15 cellular contexts compared by ENCODE assay signal in the genomic region with DNA sequence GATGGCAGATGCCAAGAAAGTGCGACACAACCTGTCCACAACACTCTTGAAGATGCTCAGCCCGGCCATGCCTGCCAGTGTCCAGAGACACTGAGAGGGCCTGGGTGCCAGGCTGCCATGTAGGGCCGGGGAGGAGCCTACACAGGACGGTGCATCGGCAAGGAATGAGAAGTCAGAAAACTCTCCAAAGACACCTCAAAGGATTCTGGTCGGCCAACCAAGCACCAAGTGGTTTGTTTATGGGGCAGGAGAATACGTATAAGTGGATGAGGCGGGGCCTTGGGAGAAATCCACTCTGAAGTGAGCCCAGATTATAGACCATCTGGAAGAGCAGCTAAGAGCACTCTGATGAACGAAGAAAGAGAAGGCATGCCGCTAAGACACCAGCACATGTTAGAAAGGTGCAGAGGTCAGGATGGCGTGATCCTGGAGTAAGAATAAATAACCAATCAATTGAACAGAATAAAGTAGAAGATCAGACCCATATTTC.
A peak's percentile ranks its signal among the peaks of the same experiment; 100 is the strongest.
DNase-seq lines count a peak whose midpoint lies in the region; FAIRE-seq and TF ChIP-seq lines count a peak whose summit lies in the region.
"Had no signal": no experiment of that assay in that cellular context is flagged by ENCODE, and none has a peak within 500 bp of the region (broad histone marks: within the 10 kb centered on the region; RNA-seq: fewer than 3 reads in every experiment).

No MANE protein-coding gene starts in this region.

- no peaks in the 10 kb centered on the region for H3K79me2 ChIP-seq in astrocyte (ENCODE audit: insufficient read depth, low read length)

- peak overlapping the region in 1 of 2 experiments; percentile 93 for H2BK12ac ChIP-seq in mesenchymal stem cell (ENCODE audit: low read length in 2 of 2)

- H3K36me3 ChIP-seq in astrocyte (ENCODE audit: insufficient read depth, low read length) (no peaks in the 10 kb centered on the region), mesenchymal stem cell (ENCODE audit: control insufficient read depth in 1 of 2, insufficient read depth in 2 of 2, low read depth in 1 of 2, low read length in 2 of 2) (no peaks in the 10 kb centered on the region)

- peak overlapping the region; percentile 29 for H2BK15ac ChIP-seq in mesenchymal stem cell (ENCODE audit: low read depth, poor library complexity, severe bottlenecking)

- H4K20me1 ChIP-seq in astrocyte (ENCODE audit: insufficient read depth, low read length), result no peaks in the 10 kb centered on the region

- no peak overlapping the region for H3K9ac ChIP-seq in astrocyte (ENCODE audit: low read length)
- no peak overlapping the region for H3K9ac ChIP-seq in mesenchymal stem cell (ENCODE audit: low read length)

- H2AK5ac ChIP-seq in mesenchymal stem cell (ENCODE audit: low read length, severe bottlenecking), result peak overlapping the region; percentile 20

- no peaks in the 10 kb centered on the region; the same call in none of the 2 replicates for H3K27me3 Mint-ChIP-seq in HFFc6 (ENCODE audit: insufficient read depth)
- no peaks in the 10 kb centered on the region for H3K27me3 Mint-ChIP-seq in astrocyte (ENCODE audit: low read depth, unreplicated experiment)

- H3K18ac ChIP-seq in mesenchymal stem cell (ENCODE audit: low read depth in 1 of 2, low read length in 2 of 2), result no peak overlapping the region

- TF ChIP-seq CTCF in HFFc6 (IDR thresholded peaks at IDR 0.05) (no peak), astrocyte (IDR thresholded peaks at IDR 0.05; ENCODE audit: insufficient read depth, low read depth, low read length) (no peak)

- H2BK5ac ChIP-seq in mesenchymal stem cell (ENCODE audit: low read depth, low read length, poor library complexity, severe bottlenecking), result no peak overlapping the region

- WGBS in mesenchymal stem cell, result 88% methylated on average over 9 of the region's 11 CpGs

- H2BK120ac ChIP-seq in mesenchymal stem cell (ENCODE audit: low read depth, low read length), result no peak overlapping the region

- H3K27me3 ChIP-seq in astrocyte (ENCODE audit: insufficient read depth, low read length) (no peaks in the 10 kb centered on the region), mesenchymal stem cell (ENCODE audit: control insufficient read depth in 1 of 2, insufficient read depth in 1 of 2, low read length in 2 of 2) (no peaks in the 10 kb centered on the region)

- H3K23ac ChIP-seq in mesenchymal stem cell (ENCODE audit: low read length in 2 of 2), result no peak overlapping the region

- H3K14ac ChIP-seq in mesenchymal stem cell (ENCODE audit: low read length in 2 of 2), result no peak overlapping the region

- DNase-seq in HFFc6 (no peak), NCI-H82 (lab: John Stamatoyannopoulos, UW) (peak; percentile 98), astrocyte (ENCODE audit: low read depth) (no peak), mesenchymal stem cell (no peak), Ammon's horn (ENCODE audit: low spot score) (no peak), SIG-M5 treated with dmso at 0.1 percent for 504 hours (lab: John Stamatoyannopoulos, UW; ENCODE audit: unreplicated experiment) (no peak)
- no peak for DNase-seq in activated naive CD4-positive, alpha-beta T cell (lab: John Stamatoyannopoulos, UW)
- DNase-seq in activated CD4-positive, alpha-beta T cell treated with anti-CD3 and anti-CD28 coated beads for 1 hour, result no peak
- DNase-seq: Caco-2; CD8-positive, alpha-beta memory T cell; DMS 273 treated with DMSO at 0.1 percent for 48 hours had no signal

- no peak overlapping the region for H3K4me2 ChIP-seq in astrocyte (ENCODE audit: low read length)
- H3K4me2 ChIP-seq in mesenchymal stem cell (ENCODE audit: low read length, poor library complexity, severe bottlenecking), result no peak overlapping the region

- H3K9me3 ChIP-seq in astrocyte (ENCODE audit: insufficient read depth, low read depth, low read length) (no peaks in the 10 kb centered on the region), mesenchymal stem cell (ENCODE audit: control insufficient read depth, low read length) (peaks cover 27% of the 10 kb centered on the region)

- H3K9me3 Mint-ChIP-seq in HFFc6, result peaks cover 15% of the 10 kb centered on the region
- H3K9me3 Mint-ChIP-seq in astrocyte (ENCODE audit: unreplicated experiment), result peaks cover 10% of the 10 kb centered on the region

- no peak overlapping the region for H3K4ac ChIP-seq in mesenchymal stem cell (ENCODE audit: low read depth in 1 of 2, low read length in 2 of 2)

- no peak overlapping the region for H4K8ac ChIP-seq in mesenchymal stem cell (ENCODE audit: low read length)

- no peak overlapping the region for H2AFZ ChIP-seq in astrocyte (ENCODE audit: low read depth, low read length)
- H2AFZ ChIP-seq in mesenchymal stem cell (ENCODE audit: low read depth, low read length), result no peak overlapping the region

- FAIRE-seq in astrocyte (lab: Jason Lieb, UNC), result no peak
- FAIRE-seq: A204.1, GM12878, GM18507 had no signal

- H3K79me1 ChIP-seq in mesenchymal stem cell (replicated peaks; ENCODE audit: low read length, poor library complexity, severe bottlenecking), result no peaks in the 10 kb centered on the region

- H3K4me1 Mint-ChIP-seq in HFFc6 (ENCODE audit: low read depth) (peaks cover 20% of the 10 kb centered on the region), astrocyte (ENCODE audit: low read depth, unreplicated experiment) (peaks cover 5% of the 10 kb centered on the region)
- H3K4me1 Mint-ChIP-seq: CD8-positive, alpha-beta memory T cell; IgD-negative memory B cell had no signal

- no peak overlapping the region for H4K91ac ChIP-seq in mesenchymal stem cell (ENCODE audit: low read length)

- H3K36me3 Mint-ChIP-seq in HFFc6 (ENCODE audit: low read depth) (peaks cover 23% of the 10 kb centered on the region), astrocyte (ENCODE audit: low read depth, unreplicated experiment) (peaks cover under 1% of the 10 kb centered on the region)
- H3K36me3 Mint-ChIP-seq: CD8-positive, alpha-beta memory T cell; IgD-negative memory B cell had no signal

- H3K27ac Mint-ChIP-seq in HFFc6 (peak overlapping the region; percentile 98), astrocyte (ENCODE audit: unreplicated experiment) (no peak overlapping the region)
- H3K27ac Mint-ChIP-seq: CD8-positive, alpha-beta memory T cell; IgD-negative memory B cell had no signal

- H3K4me1 ChIP-seq in astrocyte (ENCODE audit: insufficient read depth, low read length) (no peaks in the 10 kb centered on the region), mesenchymal stem cell (ENCODE audit: control insufficient read depth, insufficient read depth, low read depth, low read length) (peaks cover 3% of the 10 kb centered on the region)
- H3K4me1 ChIP-seq: Caco-2 had no signal

- H3K4me3 ChIP-seq in astrocyte (ENCODE audit: insufficient read depth, low read depth, low read length), result no peak overlapping the region
- no peak overlapping the region for H3K4me3 ChIP-seq in mesenchymal stem cell (ENCODE audit: insufficient read depth in 1 of 2, low read depth in 1 of 2, low read length in 2 of 2)
- H3K4me3 ChIP-seq: GM12878 had no signal

- peak overlapping the region; percentile 32 for H3K27ac ChIP-seq in astrocyte (ENCODE audit: low read depth, low read length)
- no peak overlapping the region for H3K27ac ChIP-seq in mesenchymal stem cell (ENCODE audit: low read length, poor library complexity, severe bottlenecking)

- H3K4me3 Mint-ChIP-seq in HFFc6 (no peak overlapping the region), astrocyte (ENCODE audit: unreplicated experiment) (no peak overlapping the region)
- H3K4me3 Mint-ChIP-seq: CD8-positive, alpha-beta memory T cell; IgD-negative memory B cell had no signal
